Comparison of ENCODE assay signal across 8 cellular contexts in genomic region chr2:53970095-53970897, GRCh38. TPM values are rescaled to one million over a fixed set of nuclear protein-coding genes. Genes with fewer than 3 reads are reported as not detected.
A peak's percentile ranks its signal among the peaks of the same experiment; 100 is the strongest.
DNase-seq lines count a peak whose midpoint lies in the region; TF ChIP-seq lines count a peak whose summit lies in the region.

No MANE protein-coding gene starts in this region.

- intact Hi-C loops in thyroid gland (cut with DNase I) = no loop called here

- H3K27me3 ChIP-seq in MG63 (no peaks in the 10 kb centered on the region), thyroid gland (no peaks in the 10 kb centered on the region)

- DNase-seq in activated gamma-delta T cell treated with Interleukin-2 at 50 U/mL for 16 hours = peak; percentile 10
- DNase-seq in activated gamma-delta T cell (lab: John Stamatoyannopoulos, UW) = no peak
- DNase-seq in HFFc6 = no peak
- DNase-seq in MG63 = no peak
- peak; percentile 2 to 18 for DNase-seq in activated CD4-positive, alpha-beta T cell treated with anti-CD3 and anti-CD28 coated beads for 4 hours
- DNase-seq in epidermal melanocyte (ENCODE audit: insufficient read length, low spot score) = peak; percentile 53
- peak; percentile 61 for DNase-seq in midbrain (lab: John Stamatoyannopoulos, UW)
- peak; percentile 50 to 52 for DNase-seq in thyroid gland

- H3K4me1 ChIP-seq in thyroid gland = peaks cover 25 to 30% of the 10 kb centered on the region in 2 donors

- H3K4me1 Mint-ChIP-seq in HFFc6 (ENCODE audit: low read depth) = peaks cover 53% of the 10 kb centered on the region

- H3K9me3 ChIP-seq in MG63 (no peaks in the 10 kb centered on the region), thyroid gland (no peaks in the 10 kb centered on the region)

- H3K36me3 ChIP-seq in MG63 = peaks cover 10% of the 10 kb centered on the region
- H3K36me3 ChIP-seq in thyroid gland = peaks cover 0 to 8% of the 10 kb centered on the region in 2 donors

- H3K4me3 ChIP-seq in MG63 (peak overlapping the region; percentile 96), thyroid gland (replicated peaks in 1 of 3) (peak overlapping the region; percentile 64 to 92 (median 70))

- H3K27ac Mint-ChIP-seq in HFFc6 = peak overlapping the region; percentile 95

- H3K9me3 Mint-ChIP-seq in HFFc6 = no peaks in the 10 kb centered on the region

- peak in 1 of 2 donors; percentile 9 for TF ChIP-seq POLR2A in thyroid gland (IDR thresholded peaks at IDR 0.05)

- WGBS in thyroid gland, 2 donors = 0 to 2% methylated on average over 9 to 23 of the region's 61 CpGs

- peak overlapping the region; percentile 98 for H3K4me3 Mint-ChIP-seq in HFFc6

- TF ChIP-seq CTCF in HFFc6 (IDR thresholded peaks at IDR 0.05) = no peak
- no peak for TF ChIP-seq CTCF in thyroid gland (IDR thresholded peaks at IDR 0.05)

- peaks cover 41% of the 10 kb centered on the region for H3K36me3 Mint-ChIP-seq in HFFc6 (ENCODE audit: low read depth)

- peaks cover 3% of the 10 kb centered on the region for H3K27me3 Mint-ChIP-seq in HFFc6 (ENCODE audit: insufficient read depth)

- peak overlapping the region; percentile 63 to 92 (median 91) for H3K27ac ChIP-seq in thyroid gland

RNA-seq across cellular contexts. Expression of gene PSME4, which starts 0.5 kb away (rescaled TPM):
- total RNA-seq in HFFc6 (2021; fragmentation: NEBNext Ultra II Directional; extraction: Animal tissue kit (Norgen Biotek cat#: 25700)) = 10 to 100 TPM; 64.6 to 88.0 (median 75.3) TPM
- 17.9 and 24.2 TPM in 2 replicates for total RNA-seq in MG63 (2014; rRNA removed; shearing (Covaris generic); ENCODE audit: low replicate concordance)
- 100 to 1,000 TPM in 1 of 4 donors, 10 to 100 TPM in 3; 64.3 to 131 (median 84.4) TPM for total RNA-seq in thyroid gland

Comparison
In these comparisons a context has a peak if more than half of its experiments do, and no peak if none do; other contexts are left out.
1. DNase-seq: peak in activated gamma-delta T cell treated with Interleukin-2 at 50 U/mL for 16 hours (single experiment), activated CD4-positive, alpha-beta T cell treated with anti-CD3 and anti-CD28 coated beads for 4 hours (2 of 2), epidermal melanocyte (single experiment), midbrain (single experiment) and thyroid gland (2 of 2); none in activated gamma-delta T cell (single experiment), HFFc6 (single experiment) and MG63 (single experiment).